In genomic region chr14:77583657-77584056, GRCh38 we compare ENCODE assay signal across 38 cellular contexts.
"Had no signal": no experiment of that assay in that cellular context is flagged by ENCODE, and none has a peak within 500 bp of the region (broad histone marks: within the 10 kb centered on the region; RNA-seq: fewer than 3 reads in every experiment).

No MANE protein-coding gene starts in this region.

- DNase-seq: activated B cell treated with CpG ODN at 0.5 μM for 24 hours; activated CD4-positive, alpha-beta memory T cell treated with anti-CD3 and anti-CD28 coated beads for 36 hours; activated CD4-positive, alpha-beta T cell treated with anti-CD3 and anti-CD28 coated beads for 4 hours; activated CD4-positive, alpha-beta T cell treated with anti-CD3 and anti-CD28 coated beads, Interleukin-2, amount 50 U/mL, for 1 hour; activated CD4-positive, CD25-positive, alpha-beta regulatory T cell treated with anti-CD3 and anti-CD28 coated beads, Interleukin-2, amount 50 U/mL, for 72 hours; activated effector memory CD4-positive, alpha-beta T cell treated with anti-CD3 and anti-CD28 coated beads, Interleukin-2, amount 50 U/mL, for 16 hours; activated naive CD4-positive, alpha-beta T cell; activated naive CD4-positive, alpha-beta T cell treated with anti-CD3 and anti-CD28 coated beads, Interleukin-2, amount 50 U/mL, for 16 hours; activated naive CD8-positive, alpha-beta T cell treated with anti-CD3 and anti-CD28 coated beads for 36 hours; activated T-cell treated with anti-CD3 and anti-CD28 coated beads, Interleukin-2, amount 50 U/mL, for 1 hour; activated T-cell treated with anti-CD3 and anti-CD28 coated beads, Interleukin-2, amount 50 U/mL, for 72 hours; amniotic stem cell; aorta; brain microvascular endothelial cell; central memory CD4-positive, alpha-beta T cell; Kasumi-1; KBM-7; MG63; MV-4-11; NCI-H1092 treated with DMSO at 0.1 percent for 48 hours; NCI-H1417; NCI-H146; NCI-H187; NCI-H2081; NCI-H2171 treated with DMSO at 0.1 percent for 48 hours; NCI-H2227 treated with DMSO at 0.1 percent for 48 hours; NCI-H446; NCI-H510A treated with DMSO at 0.1 percent for 48 hours; NCI-H526 treated with DMSO at 0.1 percent for 48 hours; NCI-H82; SHP77; SK-N-SH; T-helper 9 cell had no signal

- H3K27ac ChIP-seq: brain microvascular endothelial cell, SJSA1, VCaP had no signal

- H3K9me3 ChIP-seq: MG63, SJSA1, SK-N-SH had no signal

- H3K27ac Mint-ChIP-seq: activated B cell treated with CpG ODN at 0.5 μM for 24 hours; activated CD4-positive, alpha-beta memory T cell treated with anti-CD3 and anti-CD28 coated beads for 36 hours; activated naive CD8-positive, alpha-beta T cell treated with anti-CD3 and anti-CD28 coated beads for 36 hours; activated T-cell treated with anti-CD3 and anti-CD28 coated beads, Interleukin-2, amount 50 U/mL, for 72 hours; activated T-helper 17 cell treated with anti-CD3 and anti-CD28 coated beads, Interleukin-2, amount 50 U/mL, for 72 hours; T-helper 1 cell treated with Interleukin-12 subunit alpha and Interleukin-12 subunit beta and Interleukin-4 antibody, amounts not matched to agents 30 μg/mL and 1 μg/mL, for 36 hours had no signal

- H3K27me3 Mint-ChIP-seq: activated B cell treated with CpG ODN at 0.5 μM for 24 hours; activated CD4-positive, alpha-beta memory T cell treated with anti-CD3 and anti-CD28 coated beads for 36 hours; activated naive CD8-positive, alpha-beta T cell treated with anti-CD3 and anti-CD28 coated beads for 36 hours; activated T-helper 17 cell treated with anti-CD3 and anti-CD28 coated beads, Interleukin-2, amount 50 U/mL, for 72 hours had no signal

- H3K36me3 ChIP-seq: brain microvascular endothelial cell, MG63, SJSA1 had no signal

- H3K9me2 ChIP-seq: SK-N-SH had no signal

- H3K9ac ChIP-seq: SK-N-SH had no signal

- H3K27me3 ChIP-seq: brain microvascular endothelial cell, MG63, SJSA1 had no signal

- H3K9me3 Mint-ChIP-seq: activated B cell treated with CpG ODN at 0.5 μM for 24 hours; activated CD4-positive, alpha-beta memory T cell treated with anti-CD3 and anti-CD28 coated beads for 36 hours; activated T-cell treated with anti-CD3 and anti-CD28 coated beads, Interleukin-2, amount 50 U/mL, for 72 hours; activated T-helper 17 cell treated with anti-CD3 and anti-CD28 coated beads, Interleukin-2, amount 50 U/mL, for 72 hours; T-helper 1 cell treated with Interleukin-12 subunit alpha and Interleukin-12 subunit beta and Interleukin-4 antibody, amounts not matched to agents 30 μg/mL and 1 μg/mL, for 36 hours had no signal

- H3K4me3 ChIP-seq: MG63, SJSA1 had no signal

- H3K4me3 Mint-ChIP-seq: activated B cell treated with CpG ODN at 0.5 μM for 24 hours; activated CD4-positive, alpha-beta memory T cell treated with anti-CD3 and anti-CD28 coated beads for 36 hours; activated naive CD8-positive, alpha-beta T cell treated with anti-CD3 and anti-CD28 coated beads for 36 hours; activated T-cell treated with anti-CD3 and anti-CD28 coated beads, Interleukin-2, amount 50 U/mL, for 72 hours; activated T-helper 17 cell treated with anti-CD3 and anti-CD28 coated beads, Interleukin-2, amount 50 U/mL, for 72 hours; T-helper 1 cell treated with Interleukin-12 subunit alpha and Interleukin-12 subunit beta and Interleukin-4 antibody, amounts not matched to agents 30 μg/mL and 1 μg/mL, for 36 hours had no signal

- ATAC-seq: activated T-cell treated with anti-CD3 and anti-CD28 coated beads, Interleukin-2, amount 50 U/mL, for 72 hours; activated T-helper 17 cell treated with anti-CD3 and anti-CD28 coated beads, Interleukin-2, amount 50 U/mL, for 72 hours; Panc1 had no signal

- H3K4me2 ChIP-seq: SK-N-SH had no signal
